10 cellular contexts compared by ENCODE assay signal in the genomic region with DNA sequence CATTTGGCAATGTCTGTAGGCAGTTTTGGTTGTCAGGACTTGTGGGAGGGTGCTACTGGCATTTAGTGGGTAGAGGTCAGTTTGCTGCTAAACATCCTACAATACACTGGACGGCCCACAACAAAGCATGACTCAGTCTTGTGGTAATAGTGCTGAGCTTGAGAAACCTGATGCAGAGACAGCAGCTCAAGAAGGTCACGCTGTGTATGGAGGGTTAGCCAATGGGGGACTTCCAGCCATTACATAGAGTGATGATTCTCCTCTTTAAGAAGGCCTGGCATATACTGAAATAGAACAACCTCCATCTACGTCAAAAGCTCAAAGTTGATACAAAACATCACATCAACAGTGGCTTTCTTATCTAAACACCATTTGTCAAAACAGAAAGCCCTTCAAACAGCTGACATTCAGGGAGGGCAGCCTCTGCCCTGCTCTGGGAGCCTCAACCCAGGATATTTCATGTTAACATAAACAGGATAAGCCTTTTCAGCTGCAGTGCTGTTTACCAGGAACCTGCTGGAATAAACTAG.
DNase-seq lines count a peak whose midpoint lies in the region; ATAC-seq lines count a peak whose summit lies in the region.
"Had no signal": no experiment of that assay in that cellular context is flagged by ENCODE, and none has a peak within 500 bp of the region (broad histone marks: within the 10 kb centered on the region; RNA-seq: fewer than 3 reads in every experiment).

No MANE protein-coding gene starts in this region.

- H3K9me3 ChIP-seq in SJSA1 (replicated peaks) = no peaks in the 10 kb centered on the region

- no peaks in the 10 kb centered on the region for H3K36me3 ChIP-seq in SJSA1

- H3K4me3 Mint-ChIP-seq in activated CD4-positive, alpha-beta T cell treated with anti-CD3 and anti-CD28 coated beads, Interleukin-2, amount 10 ng/mL, durations not matched to agents 24 days and 14 days = no peak overlapping the region
- H3K4me3 Mint-ChIP-seq: CD4-positive, CD25-positive, alpha-beta regulatory T cell had no signal

- no peak for DNase-seq in activated CD4-positive, alpha-beta T cell treated with anti-CD3 and anti-CD28 coated beads, Interleukin-2, amount 10 ng/mL, durations not matched to agents 24 days and 14 days
- no peak for DNase-seq in activated CD4-positive, alpha-beta T cell treated with anti-CD3 and anti-CD28 coated beads for 4 hours
- DNase-seq in SJSA1 (ENCODE audit: low read depth in 1 of 2, low spot score in 2 of 2) = peak; percentile 85 to 91
- no peak for DNase-seq in left cardiac atrium
- peak; percentile 81 for DNase-seq in stromal cell of bone marrow (ENCODE audit: low read depth)
- DNase-seq in central memory CD4-positive, alpha-beta T cell = no peak
- no peak for DNase-seq in caudate nucleus (lab: John Stamatoyannopoulos, UW)
- no peak for DNase-seq in NCI-H748 (lab: John Stamatoyannopoulos, UW; ENCODE audit: unreplicated experiment)
- DNase-seq: CD4-positive, CD25-positive, alpha-beta regulatory T cell had no signal

- H3K4me1 ChIP-seq in SJSA1 (replicated peaks) = peaks cover 24% of the 10 kb centered on the region

- peak; percentile 15 to 56 for ATAC-seq in left cardiac atrium

- H3K36me3 Mint-ChIP-seq in activated CD4-positive, alpha-beta T cell treated with anti-CD3 and anti-CD28 coated beads, Interleukin-2, amount 10 ng/mL, durations not matched to agents 24 days and 14 days (ENCODE audit: low read depth) = no peaks in the 10 kb centered on the region
- H3K36me3 Mint-ChIP-seq: CD4-positive, CD25-positive, alpha-beta regulatory T cell had no signal

- H3K4me1 Mint-ChIP-seq in activated CD4-positive, alpha-beta T cell treated with anti-CD3 and anti-CD28 coated beads, Interleukin-2, amount 10 ng/mL, durations not matched to agents 24 days and 14 days = peaks cover 3% of the 10 kb centered on the region

- peak overlapping the region; percentile 49 for H3K27ac ChIP-seq in SJSA1
- no peak overlapping the region for H3K27ac ChIP-seq in caudate nucleus (ENCODE audit: low read depth, low read length)
- H3K27ac ChIP-seq: VCaP had no signal

- H3K4me3 ChIP-seq in SJSA1 = no peak overlapping the region

- H3K9me3 Mint-ChIP-seq in activated CD4-positive, alpha-beta T cell treated with anti-CD3 and anti-CD28 coated beads, Interleukin-2, amount 10 ng/mL, durations not matched to agents 24 days and 14 days = no peaks in the 10 kb centered on the region

- H3K27me3 Mint-ChIP-seq in activated CD4-positive, alpha-beta T cell treated with anti-CD3 and anti-CD28 coated beads, Interleukin-2, amount 10 ng/mL, durations not matched to agents 24 days and 14 days = no peaks in the 10 kb centered on the region

- peak overlapping the region; percentile 38 for H3K27ac Mint-ChIP-seq in activated CD4-positive, alpha-beta T cell treated with anti-CD3 and anti-CD28 coated beads, Interleukin-2, amount 10 ng/mL, durations not matched to agents 24 days and 14 days
- H3K27ac Mint-ChIP-seq: CD4-positive, CD25-positive, alpha-beta regulatory T cell had no signal

- intact Hi-C loops in activated CD4-positive, alpha-beta T cell treated with anti-CD3 and anti-CD28 coated beads, Interleukin-2, amount 10 ng/mL, durations not matched to agents 24 days and 14 days (cut with micrococcal nuclease) = no loop called here
- intact Hi-C loops in left cardiac atrium (cut with DNase I) = no loop called here

- no peaks in the 10 kb centered on the region for H3K27me3 ChIP-seq in SJSA1 (replicated peaks)

Comparison
In these comparisons a context has a peak if more than half of its experiments do, and no peak if none do; other contexts are left out.
1. DNase-seq: peak in SJSA1 (2 of 2) and stromal cell of bone marrow (single experiment); none in activated CD4-positive, alpha-beta T cell treated with anti-CD3 and anti-CD28 coated beads, Interleukin-2, amount 10 ng/mL, durations not matched to agents 24 days and 14 days (single experiment), activated CD4-positive, alpha-beta T cell treated with anti-CD3 and anti-CD28 coated beads for 4 hours (0 of 2), left cardiac atrium (single experiment), central memory CD4-positive, alpha-beta T cell (single experiment), caudate nucleus (0 of 61) and NCI-H748 (single experiment).